8 cellular contexts compared by ENCODE assay signal in the genomic region with DNA sequence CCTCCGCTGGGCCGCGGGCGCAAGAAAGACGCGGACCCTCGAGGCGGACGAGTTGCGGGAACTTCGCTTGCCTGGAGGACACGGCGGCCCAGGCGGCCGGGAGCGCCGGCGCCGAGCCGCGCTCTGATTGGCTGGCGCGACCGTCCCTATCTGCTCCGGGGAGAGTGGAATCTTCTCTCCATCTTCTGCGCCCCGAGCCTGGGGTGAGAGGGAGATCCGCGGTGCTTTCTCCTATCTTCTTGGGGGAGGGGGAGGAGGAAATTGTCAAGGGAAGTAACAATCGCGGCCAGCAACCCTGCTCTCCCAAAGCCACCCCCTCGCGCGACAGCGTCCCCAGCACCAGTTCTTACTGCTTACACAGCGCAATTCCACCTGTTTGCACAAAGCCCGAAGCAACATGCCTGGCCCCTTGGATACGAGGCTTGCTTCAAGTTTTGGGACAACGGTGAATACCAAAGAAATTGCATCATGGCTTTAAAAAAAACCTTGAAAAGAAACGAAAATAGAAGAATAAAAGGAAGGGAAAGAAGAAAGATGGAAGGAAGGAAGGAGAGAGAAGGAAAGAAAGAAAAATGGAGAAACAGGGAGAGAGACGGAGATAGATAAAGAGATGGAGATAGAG. TPM values are rescaled to one million over a fixed set of nuclear protein-coding genes. Genes with fewer than 3 reads are reported as not detected.
DNase-seq lines count a peak whose midpoint lies in the region; ATAC-seq and TF ChIP-seq lines count a peak whose summit lies in the region.

No MANE protein-coding gene starts in this region.

- peaks cover 6 to 17% of the 10 kb centered on the region in 2 donors for H3K4me1 Mint-ChIP-seq in natural killer cell treated with Interleukin-12 subunit alpha and Interleukin-12 subunit beta and Interleukin-15 and Interleukin-18, amount 100 ng/mL, for 72 hours (ENCODE audit: low read depth in 2 of 2)

- dilution Hi-C loops in IMR-90 (cut with HindIII; ENCODE audit: low sequenced_read_pairs, unreplicated experiment): no loop called here

- no peak overlapping the region for H4K91ac ChIP-seq in IMR-90 (ENCODE audit: insufficient read depth, low read depth, low read length)

- in situ Hi-C loops in IMR-90 (cut with MboI; ENCODE audit: low sequenced_read_pairs): no loop called here

- no peak overlapping the region for H4K5ac ChIP-seq in IMR-90 (ENCODE audit: low read depth, low read length)

- no peak overlapping the region for H2AK9ac ChIP-seq in IMR-90 (replicated peaks; ENCODE audit: low read depth, low read length, poor library complexity)

- POLR2A ChIA-PET in IMR-90 (lab: Charles Lee; ENCODE audit: unreplicated experiment): no interaction called here

- H4K20me1 ChIP-seq in IMR-90 (ENCODE audit: insufficient read depth, low read length): 0 out of 2 replicates have a peak, but pooled peaks cover 11% of the 10 kb centered on the region

- CTCF ChIA-PET in IMR-90 (lab: Yijun Ruan, JAX): no interaction called here

- H2BK120ac ChIP-seq in IMR-90 (ENCODE audit: low read depth, low read length): no peak overlapping the region

- no peak overlapping the region for H3K9ac ChIP-seq in IMR-90 (ENCODE audit: low read depth, low read length)

- H2AK5ac ChIP-seq in IMR-90 (ENCODE audit: low read depth, low read length): no peak overlapping the region

- no peaks in the 10 kb centered on the region for H3K9me3 Mint-ChIP-seq in natural killer cell treated with Interleukin-12 subunit alpha and Interleukin-12 subunit beta and Interleukin-15 and Interleukin-18, amount 100 ng/mL, for 72 hours

- H3K4ac ChIP-seq in IMR-90 (ENCODE audit: low read depth, low read length): no peak overlapping the region

- H3K9me1 ChIP-seq in IMR-90 (ENCODE audit: insufficient read depth, low read length): no peaks in the 10 kb centered on the region

- H4K8ac ChIP-seq in IMR-90 (ENCODE audit: low read depth in 2 of 2, low read length in 2 of 2): no peak overlapping the region

- H3K4me2 ChIP-seq in IMR-90 (ENCODE audit: low read depth, low read length): no peak overlapping the region

- H3K14ac ChIP-seq in IMR-90 (replicated peaks; ENCODE audit: low read depth, low read length): no peak overlapping the region

- H2AFZ ChIP-seq in IMR-90 (replicated peaks; ENCODE audit: low read length, poor library complexity): peak overlapping the region; percentile 63

- H3K23ac ChIP-seq in IMR-90 (ENCODE audit: low read depth, low read length): no peak overlapping the region

- TF ChIP-seq POLR2A in IMR-90 (IDR thresholded peaks at IDR 0.05; ENCODE audit: low read depth, low read length): no peak

- H2BK5ac ChIP-seq in IMR-90 (ENCODE audit: low read depth, low read length, poor library complexity, severe bottlenecking): no peak overlapping the region

- intact Hi-C loops in IMR-90 (cut with micrococcal nuclease) (loop anchor here (5.0 kb wide), 1 partner anchor 85 kb away; no protein-coding TSS in a partner anchor), mucosa of descending colon (cut with DNase I, micrococcal nuclease) (no loop called here)

- H3K18ac ChIP-seq in IMR-90 (ENCODE audit: low read depth, low read length): no peak overlapping the region

- no peak overlapping the region for H3K4me3 ChIP-seq in IMR-90 (ENCODE audit: insufficient read depth, low read depth, low read length)
- H3K4me3 ChIP-seq in mucosa of descending colon: no peak overlapping the region

- peaks cover 16% of the 10 kb centered on the region for H3K36me3 Mint-ChIP-seq in natural killer cell treated with Interleukin-12 subunit alpha and Interleukin-12 subunit beta and Interleukin-15 and Interleukin-18, amount 100 ng/mL, for 72 hours

- no peak overlapping the region for H3K56ac ChIP-seq in IMR-90 (ENCODE audit: extremely low read depth, insufficient read depth, low read length)

- H3K27ac Mint-ChIP-seq in natural killer cell treated with Interleukin-12 subunit alpha and Interleukin-12 subunit beta and Interleukin-15 and Interleukin-18, amount 100 ng/mL, for 72 hours: no peak overlapping the region

- WGBS in IMR-90 (ENCODE audit: extremely low coverage in 2 of 2, insufficient read length in 1 of 2), 2 experiments: 2 to 67% methylated on average over 1 to 10 of the region's 41 CpGs

- peaks cover 66 to 74% of the 10 kb centered on the region in 2 donors for H3K27me3 Mint-ChIP-seq in natural killer cell treated with Interleukin-12 subunit alpha and Interleukin-12 subunit beta and Interleukin-15 and Interleukin-18, amount 100 ng/mL, for 72 hours

- H3K27me3 ChIP-seq in IMR-90 (ENCODE audit: control insufficient read depth, insufficient read depth, low read length): peaks cover 93% of the 10 kb centered on the region

- TF ChIP-seq CTCF in IMR-90 (conservative IDR thresholded peaks at IDR 0.05; ENCODE audit: low read depth, low read length): no peak
- no peak for TF ChIP-seq CTCF in mucosa of descending colon (IDR thresholded peaks at IDR 0.05)

- H3K9me3 ChIP-seq in IMR-90 (ENCODE audit: control insufficient read depth, insufficient read depth, low read length): peaks cover 16% of the 10 kb centered on the region
- H3K9me3 ChIP-seq in mucosa of descending colon: no peaks in the 10 kb centered on the region

- no TSS peak for BruUV-seq in IMR-90 (replicated peaks; lab: Mats Ljungman, UMichigan)

- ATAC-seq in IMR-90 (ENCODE audit: low read depth): no peak
- no peak for ATAC-seq in natural killer cell treated with Interleukin-12 subunit alpha and Interleukin-12 subunit beta and Interleukin-15 and Interleukin-18, amount 100 ng/mL, for 72 hours
- no peak for ATAC-seq in HG03565 (IDR thresholded peaks at IDR 0.05; ENCODE audit: unreplicated experiment)
- no peak for ATAC-seq in mucosa of descending colon
- no peak for ATAC-seq in HG03280 (IDR thresholded peaks at IDR 0.05; ENCODE audit: unreplicated experiment)

- no peak for TF ChIP-seq RAD21 in IMR-90 (IDR thresholded peaks at IDR 0.05; ENCODE audit: low read length)

- H3K27ac ChIP-seq in IMR-90 (ENCODE audit: insufficient read depth, low read length): no peak overlapping the region
- H3K27ac ChIP-seq in caudate nucleus (ENCODE audit: low read depth, low read length): peak overlapping the region; percentile 88

- H3K4me1 ChIP-seq in IMR-90 (ENCODE audit: control insufficient read depth, insufficient read depth, low read length) (peaks cover 3% of the 10 kb centered on the region; the same call in 1 of the 2 replicates), mucosa of descending colon (ENCODE audit: low read depth) (peaks cover 11% of the 10 kb centered on the region)

- H2BK20ac ChIP-seq in IMR-90 (ENCODE audit: low read depth, low read length): no peak overlapping the region

- no peaks in the 10 kb centered on the region for H3K36me3 ChIP-seq in IMR-90 (ENCODE audit: control insufficient read depth, insufficient read depth, low read length)
- H3K36me3 ChIP-seq in mucosa of descending colon (ENCODE audit: low read depth): no peaks in the 10 kb centered on the region

- no peaks in the 10 kb centered on the region for H3K79me1 ChIP-seq in IMR-90 (ENCODE audit: low read depth in 1 of 2, low read length in 2 of 2)

- DNase-seq in DMS153 (lab: John Stamatoyannopoulos, UW): peak; percentile 52
- no peak for DNase-seq in IMR-90
- DNase-seq in caudate nucleus (lab: John Stamatoyannopoulos, UW): peak in 27 of 61 donors; percentile 8 to 54 (median 23)
- no peak for DNase-seq in natural killer cell treated with Interleukin-12 subunit alpha and Interleukin-12 subunit beta and Interleukin-15 and Interleukin-18, amount 100 ng/mL, for 72 hours (ENCODE audit: low spot score)
- no peak for DNase-seq in mucosa of descending colon
- no peak for DNase-seq in NOMO-1 treated with dmso at 0.1 percent for 144 hours (lab: John Stamatoyannopoulos, UW; ENCODE audit: unreplicated experiment)

- no peak overlapping the region for H2BK15ac ChIP-seq in IMR-90 (ENCODE audit: low read depth, low read length)

- H3K4me3 Mint-ChIP-seq in natural killer cell treated with Interleukin-12 subunit alpha and Interleukin-12 subunit beta and Interleukin-15 and Interleukin-18, amount 100 ng/mL, for 72 hours: peak overlapping the region; percentile 2

TF ChIP-seq in IMR-90, 13 proteins besides CTCF, POLR2A, EP300 and RAD21:
- no peak for TF ChIP-seq RFX5 (IDR thresholded peaks at IDR 0.05; ENCODE audit: low read depth, low read length)
- TF ChIP-seq SMC3 (IDR thresholded peaks at IDR 0.05; ENCODE audit: low read depth, low read length): no peak
- TF ChIP-seq MAFK (IDR thresholded peaks at IDR 0.05; ENCODE audit: low read depth, low read length): no peak
TF ChIP-seq in IMR-90: peak in this region for 0.

RNA-seq across cellular contexts. Expression of gene SOX21, which starts 4.8 kb away (rescaled TPM):
- total RNA-seq in IMR-90 (2012; rRNA removed) (not detected in 2 replicates), mucosa of descending colon (not detected)
- not detected in 2 replicates for polyA plus RNA-seq in IMR-90 (2012; rRNA removed)
- polyA plus RNA-seq in IMR-90 (2012; cell fraction: cytosol; rRNA removed): not detected in 2 replicates
- not detected in 2 replicates for polyA plus RNA-seq in IMR-90 (2012; cell fraction: nucleus; rRNA removed; ENCODE audit: low replicate concordance)
- total RNA-seq in natural killer cell treated with Interleukin-12 subunit alpha and Interleukin-12 subunit beta and Interleukin-15 and Interleukin-18, amount 100 ng/mL, for 72 hours: not detected
